ENCODE assay signal across 11 cellular contexts in genomic region chr22:28792491-28793383, GRCh38.
DNase-seq lines count a peak whose midpoint lies in the region; ATAC-seq and TF ChIP-seq lines count a peak whose summit lies in the region.
"Had no signal": no experiment of that assay in that cellular context is flagged by ENCODE, and none has a peak within 500 bp of the region (broad histone marks: within the 10 kb centered on the region; RNA-seq: fewer than 3 reads in every experiment).

No MANE protein-coding gene starts in this region.

- TF ChIP-seq CTCF in MM.1S (IDR thresholded peaks at IDR 0.05; ENCODE audit: low read length) = no peak

- H3K9ac ChIP-seq in MM.1S (ENCODE audit: low read length) = peak overlapping the region; percentile 81

- peaks cover 29% of the 10 kb centered on the region for H3K4me1 Mint-ChIP-seq in memory B cell

- ATAC-seq in GM18511 (IDR thresholded peaks at IDR 0.05; ENCODE audit: unreplicated experiment) (peak; percentile 42), GM21619 (IDR thresholded peaks at IDR 0.05; ENCODE audit: unreplicated experiment) (peak; percentile 32), memory B cell (ENCODE audit: low read depth) (peak; percentile 19)

- peaks cover 23% of the 10 kb centered on the region for H3K36me3 ChIP-seq in MM.1S (replicated peaks; ENCODE audit: insufficient read depth, low read length)
- peaks cover 37% of the 10 kb centered on the region for H3K36me3 ChIP-seq in effector memory CD4-positive, alpha-beta T cell (ENCODE audit: control insufficient read depth, insufficient read depth, low read length)

- peaks cover 53% of the 10 kb centered on the region for H3K79me2 ChIP-seq in MM.1S (ENCODE audit: low read length)

- peaks cover 82% of the 10 kb centered on the region for H3F3A ChIP-seq in MM.1S (ENCODE audit: insufficient read depth, low read length)

- peaks cover 17% of the 10 kb centered on the region for H4K20me1 ChIP-seq in MM.1S (ENCODE audit: insufficient read depth, low read length)

- DNase-seq in MM.1S (peak; percentile 78), memory B cell (ENCODE audit: low spot score in 2 of 2) (no peak), T-helper 9 cell (no peak), midbrain (lab: John Stamatoyannopoulos, UW) (no peak), activated gamma-delta T cell treated with Interleukin-2 at 50 U/mL for 16 hours (no peak)
- DNase-seq in effector memory CD4-positive, alpha-beta T cell = no peak
- DNase-seq: erythroblast, tibial artery had no signal

- H3K27me3 ChIP-seq in MM.1S (replicated peaks; ENCODE audit: insufficient read depth, low read length) = no peaks in the 10 kb centered on the region
- no peaks in the 10 kb centered on the region for H3K27me3 ChIP-seq in effector memory CD4-positive, alpha-beta T cell (replicated peaks; ENCODE audit: control insufficient read depth, insufficient read depth, low read length, poor library complexity, severe bottlenecking)
- H3K27me3 ChIP-seq: tibial artery had no signal

- no peaks in the 10 kb centered on the region for H3K9me3 ChIP-seq in MM.1S (replicated peaks; ENCODE audit: insufficient read depth, low read length)
- H3K9me3 ChIP-seq in effector memory CD4-positive, alpha-beta T cell (ENCODE audit: control insufficient read depth, low read length) = no peaks in the 10 kb centered on the region
- H3K9me3 ChIP-seq: prostate gland, tibial artery had no signal

- no peak overlapping the region for H3K27ac Mint-ChIP-seq in memory B cell

- H2AFZ ChIP-seq in MM.1S (ENCODE audit: low read length) = no peak overlapping the region

- no peaks in the 10 kb centered on the region for H3K9me3 Mint-ChIP-seq in memory B cell

- H3K4me3 ChIP-seq in MM.1S (ENCODE audit: low read length) = no peak overlapping the region
- H3K4me3 ChIP-seq in effector memory CD4-positive, alpha-beta T cell (ENCODE audit: insufficient read depth, low read depth, low read length, poor library complexity, severe bottlenecking) = no peak overlapping the region
- H3K4me3 ChIP-seq: prostate gland, tibial artery had no signal

- peak overlapping the region; percentile 17 for H3K4me3 Mint-ChIP-seq in memory B cell

- peaks cover 21% of the 10 kb centered on the region for H3K36me3 Mint-ChIP-seq in memory B cell

- no peaks in the 10 kb centered on the region for H3K27me3 Mint-ChIP-seq in memory B cell

- peak overlapping the region; percentile 96 for H3K27ac ChIP-seq in MM.1S (ENCODE audit: low read length)
- no peak overlapping the region for H3K27ac ChIP-seq in effector memory CD4-positive, alpha-beta T cell (ENCODE audit: insufficient read depth, low read length, poor library complexity, severe bottlenecking)
- H3K27ac ChIP-seq: tibial artery had no signal

- H3K4me1 ChIP-seq in MM.1S (ENCODE audit: low read length) = peaks cover 79% of the 10 kb centered on the region
- H3K4me1 ChIP-seq in effector memory CD4-positive, alpha-beta T cell (ENCODE audit: control insufficient read depth, insufficient read depth, low read length, poor library complexity, severe bottlenecking) = peaks cover 39% of the 10 kb centered on the region
- H3K4me1 ChIP-seq: prostate gland had no signal

- H3K9me2 ChIP-seq in MM.1S (replicated peaks; ENCODE audit: insufficient read depth, low read length) = no peaks in the 10 kb centered on the region

- peak overlapping the region; percentile 71 for H3K4me2 ChIP-seq in MM.1S (ENCODE audit: low read depth, low read length)
